In the genomic region with DNA sequence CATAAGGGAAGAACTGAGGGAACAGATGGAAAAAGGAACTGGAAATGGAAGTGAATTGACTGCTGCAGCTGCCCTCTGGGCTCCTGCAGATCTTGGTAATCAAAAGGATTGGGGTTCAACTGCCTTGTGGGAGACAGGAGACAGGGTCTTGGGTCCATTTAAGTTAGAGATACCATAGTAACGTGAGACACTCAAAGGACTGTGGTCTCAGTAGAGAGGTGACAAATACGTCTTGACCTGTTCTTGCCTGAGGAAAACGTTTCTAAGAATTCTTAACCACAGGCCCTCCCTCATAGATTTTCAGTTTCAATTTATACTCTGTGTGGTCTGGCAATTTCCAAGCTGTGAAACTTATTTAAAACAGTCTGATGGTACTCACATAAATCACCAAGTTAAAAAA, we compare ENCODE assay signal across 8 cellular contexts.
DNase-seq lines count a peak whose midpoint lies in the region; ATAC-seq and TF ChIP-seq lines count a peak whose summit lies in the region.

No MANE protein-coding gene starts in this region.

- peak overlapping the region; percentile 86 for H3K27ac Mint-ChIP-seq in activated naive CD8-positive, alpha-beta T cell treated with anti-CD3 and anti-CD28 coated beads, Interleukin-2, amount 10 ng/mL, durations not matched to agents 7 days and 5 days

- H3K9ac ChIP-seq in DND-41 (ENCODE audit: low read depth, low read length): peak overlapping the region; percentile 48

- DNase-seq in DND-41 (peak; percentile 61), NCI-H1417 (lab: John Stamatoyannopoulos, UW) (no peak), T-helper 9 cell (no peak), NCI-H524 treated with DMSO at 0.1 percent for 48 hours (lab: John Stamatoyannopoulos, UW) (no peak), DMS79 treated with DMSO at 0.1 percent for 48 hours (lab: John Stamatoyannopoulos, UW) (no peak)
- DNase-seq in activated naive CD8-positive, alpha-beta T cell treated with anti-CD3 and anti-CD28 coated beads, Interleukin-2, amount 10 ng/mL, durations not matched to agents 7 days and 5 days: peak; percentile 38

- peaks cover 52% of the 10 kb centered on the region for H3K4me1 Mint-ChIP-seq in activated naive CD8-positive, alpha-beta T cell treated with anti-CD3 and anti-CD28 coated beads, Interleukin-2, amount 10 ng/mL, durations not matched to agents 7 days and 5 days

- ATAC-seq in DND-41 (ENCODE audit: insufficient read depth, low read depth): peak; percentile 86
- ATAC-seq in GM19467 (IDR thresholded peaks at IDR 0.05; ENCODE audit: unreplicated experiment): peak; percentile 94
- ATAC-seq in HG03460 (IDR thresholded peaks at IDR 0.05; ENCODE audit: unreplicated experiment): peak; percentile 97
- ATAC-seq in activated naive CD8-positive, alpha-beta T cell treated with anti-CD3 and anti-CD28 coated beads, Interleukin-2, amount 10 ng/mL, durations not matched to agents 7 days and 5 days (ENCODE audit: low read depth): peak; percentile 90

- peak overlapping the region in 1 of 2 experiments; percentile 34; a peak in 2 of 4 replicates for H3K4me3 ChIP-seq in DND-41 (ENCODE audit: low read depth in 1 of 2, low read length in 2 of 2)

- TF ChIP-seq CTCF in DND-41 (IDR thresholded peaks at IDR 0.05; ENCODE audit: borderline replicate concordance, extremely low read depth, low read length, poor library complexity, severe bottlenecking): no peak

- peak overlapping the region; percentile 95 for H3K27ac ChIP-seq in DND-41 (ENCODE audit: low read length)

- no peaks in the 10 kb centered on the region for H3K27me3 ChIP-seq in DND-41 (ENCODE audit: insufficient read depth, low read length, poor library complexity)

- peaks cover 61% of the 10 kb centered on the region for H3K36me3 Mint-ChIP-seq in activated naive CD8-positive, alpha-beta T cell treated with anti-CD3 and anti-CD28 coated beads, Interleukin-2, amount 10 ng/mL, durations not matched to agents 7 days and 5 days

- H3K9me3 ChIP-seq in DND-41 (ENCODE audit: insufficient read depth, low read length, severe bottlenecking): no peaks in the 10 kb centered on the region

- H3K4me1 ChIP-seq in DND-41 (ENCODE audit: insufficient read depth, low read length): peaks cover 50% of the 10 kb centered on the region

- no peaks in the 10 kb centered on the region for H3K79me2 ChIP-seq in DND-41 (ENCODE audit: insufficient read depth, low read length)

- H3K4me2 ChIP-seq in DND-41 (ENCODE audit: insufficient read depth, low read length): peak overlapping the region; percentile 68

- no peaks in the 10 kb centered on the region for H4K20me1 ChIP-seq in DND-41 (ENCODE audit: insufficient read depth, low read length)

- H2AFZ ChIP-seq in DND-41 (ENCODE audit: low read depth, low read length): no peak overlapping the region

- POLR2A ChIA-PET in activated naive CD8-positive, alpha-beta T cell treated with anti-CD3 and anti-CD28 coated beads, Interleukin-2, amount 10 ng/mL, durations not matched to agents 7 days and 5 days (lab: Charles Lee): interaction anchor here (1.0 to 1.3 kb wide), 3 partner anchors 204 to 251 kb away, joined by 3 to 6 read pairs (median 4); a partner anchor contains a TSS

- no peaks in the 10 kb centered on the region for H3K27me3 Mint-ChIP-seq in activated naive CD8-positive, alpha-beta T cell treated with anti-CD3 and anti-CD28 coated beads, Interleukin-2, amount 10 ng/mL, durations not matched to agents 7 days and 5 days

- peaks cover 9% of the 10 kb centered on the region; the same call in 1 of the 2 replicates for H3K36me3 ChIP-seq in DND-41 (ENCODE audit: insufficient read depth, low read length)

- peaks cover 5% of the 10 kb centered on the region for H3K9me3 Mint-ChIP-seq in activated naive CD8-positive, alpha-beta T cell treated with anti-CD3 and anti-CD28 coated beads, Interleukin-2, amount 10 ng/mL, durations not matched to agents 7 days and 5 days

- peak overlapping the region; percentile 69 for H3K4me3 Mint-ChIP-seq in activated naive CD8-positive, alpha-beta T cell treated with anti-CD3 and anti-CD28 coated beads, Interleukin-2, amount 10 ng/mL, durations not matched to agents 7 days and 5 days

Comparison
In these comparisons a context has a peak if more than half of its experiments do, and no peak if none do; other contexts are left out.
1. DNase-seq: peak in DND-41 (single experiment) and activated naive CD8-positive, alpha-beta T cell treated with anti-CD3 and anti-CD28 coated beads, Interleukin-2, amount 10 ng/mL, durations not matched to agents 7 days and 5 days (single experiment); none in NCI-H1417 (0 of 3), T-helper 9 cell (single experiment), NCI-H524 treated with DMSO at 0.1 percent for 48 hours (single experiment) and DMS79 treated with DMSO at 0.1 percent for 48 hours (single experiment).
2. Peak in every context shown above with its lines, with median percentiles within 50 percentile points of each other: ATAC-seq.